In genomic region chr1:226872455-226872854, GRCh38 we compare ENCODE assay signal across 14 cellular contexts. TPM values are rescaled to one million over a fixed set of nuclear protein-coding genes. Genes with fewer than 3 reads are reported as not detected.
A peak's percentile ranks its signal among the peaks of the same experiment; 100 is the strongest.
DNase-seq lines count a peak whose midpoint lies in the region; ATAC-seq and TF ChIP-seq lines count a peak whose summit lies in the region.
"Had no signal": no experiment of that assay in that cellular context is flagged by ENCODE, and none has a peak within 500 bp of the region (broad histone marks: within the 10 kb centered on the region; RNA-seq: fewer than 3 reads in every experiment).

No MANE protein-coding gene starts in this region.

- DNase-seq in activated CD4-positive, alpha-beta memory T cell treated with anti-CD3 and anti-CD28 coated beads, Interleukin-2, amount 10 ng/mL, durations not matched to agents 7 days and 5 days, result peak; percentile 9
- no peak for DNase-seq in activated CD4-positive, alpha-beta memory T cell treated with anti-CD3 and anti-CD28 coated beads for 36 hours
- DNase-seq in hepatic stellate cell (ENCODE audit: low spot score) (peak; percentile 76), skeletal muscle cell (ENCODE audit: low read depth) (peak; percentile 41), NCI-H1417 treated with DMSO at 0.1 percent for 48 hours (lab: John Stamatoyannopoulos, UW) (no peak)
- DNase-seq: activated naive CD4-positive, alpha-beta T cell treated with anti-CD3 and anti-CD28 coated beads, Interleukin-2, amount 10 ng/mL, durations not matched to agents 7 days and 5 days; NCI-H1436; NCI-H510A treated with DMSO at 0.1 percent for 48 hours; tibial artery had no signal

- H3K27me3 Mint-ChIP-seq in activated CD4-positive, alpha-beta memory T cell treated with anti-CD3 and anti-CD28 coated beads, Interleukin-2, amount 10 ng/mL, durations not matched to agents 7 days and 5 days, result peaks cover 8% of the 10 kb centered on the region
- peaks cover 21% of the 10 kb centered on the region for H3K27me3 Mint-ChIP-seq in activated CD4-positive, alpha-beta memory T cell treated with anti-CD3 and anti-CD28 coated beads for 36 hours
- H3K27me3 Mint-ChIP-seq: central memory CD8-positive, alpha-beta T cell had no signal

- intact Hi-C loops in activated CD4-positive, alpha-beta memory T cell treated with anti-CD3 and anti-CD28 coated beads for 36 hours (cut with micrococcal nuclease), result no loop called here

- TF ChIP-seq CTCF in VCaP (conservative IDR thresholded peaks at IDR 0.05), result no peak

- POLR2A ChIA-PET in activated CD4-positive, alpha-beta memory T cell treated with anti-CD3 and anti-CD28 coated beads, Interleukin-2, amount 10 ng/mL, durations not matched to agents 7 days and 5 days (lab: Charles Lee), result interaction anchor here (3.9 kb wide), 1 partner anchor 11 kb away, joined by 31 read pairs; no protein-coding TSS in a partner anchor
- POLR2A ChIA-PET in activated CD4-positive, alpha-beta memory T cell treated with anti-CD3 and anti-CD28 coated beads for 36 hours (lab: Charles Lee), result interaction anchor here (2.0 kb wide), 1 partner anchor 10 kb away, joined by 6 read pairs; no protein-coding TSS in a partner anchor

- H3K4me3 Mint-ChIP-seq in activated CD4-positive, alpha-beta memory T cell treated with anti-CD3 and anti-CD28 coated beads, Interleukin-2, amount 10 ng/mL, durations not matched to agents 7 days and 5 days, result no peak overlapping the region
- H3K4me3 Mint-ChIP-seq in activated CD4-positive, alpha-beta memory T cell treated with anti-CD3 and anti-CD28 coated beads for 36 hours, result no peak overlapping the region

- peak overlapping the region; percentile 91 for H3K27ac ChIP-seq in VCaP
- H3K27ac ChIP-seq: lower lobe of right lung, tibial artery had no signal

- peaks cover 15% of the 10 kb centered on the region for H3K4me1 Mint-ChIP-seq in activated CD4-positive, alpha-beta memory T cell treated with anti-CD3 and anti-CD28 coated beads, Interleukin-2, amount 10 ng/mL, durations not matched to agents 7 days and 5 days
- peaks cover 12% of the 10 kb centered on the region for H3K4me1 Mint-ChIP-seq in activated CD4-positive, alpha-beta memory T cell treated with anti-CD3 and anti-CD28 coated beads for 36 hours (ENCODE audit: low read depth)

- no peak overlapping the region for H3K27ac Mint-ChIP-seq in activated CD4-positive, alpha-beta memory T cell treated with anti-CD3 and anti-CD28 coated beads, Interleukin-2, amount 10 ng/mL, durations not matched to agents 7 days and 5 days
- no peak overlapping the region for H3K27ac Mint-ChIP-seq in activated CD4-positive, alpha-beta memory T cell treated with anti-CD3 and anti-CD28 coated beads for 36 hours
- H3K27ac Mint-ChIP-seq: activated naive CD4-positive, alpha-beta T cell treated with anti-CD3 and anti-CD28 coated beads, Interleukin-2, amount 10 ng/mL, durations not matched to agents 7 days and 5 days had no signal

- CTCF ChIA-PET in activated CD4-positive, alpha-beta memory T cell treated with anti-CD3 and anti-CD28 coated beads, Interleukin-2, amount 10 ng/mL, durations not matched to agents 7 days and 5 days (lab: Charles Lee), result interaction anchor here (1.2 kb wide), 1 partner anchor 17 kb away, joined by 3 read pairs; no protein-coding TSS in a partner anchor
- CTCF ChIA-PET in activated CD4-positive, alpha-beta memory T cell treated with anti-CD3 and anti-CD28 coated beads for 36 hours (lab: Charles Lee), result no interaction called here

- ATAC-seq in HG03342 (IDR thresholded peaks at IDR 0.05; ENCODE audit: unreplicated experiment) (no peak), GM19035 (IDR thresholded peaks at IDR 0.05; ENCODE audit: unreplicated experiment) (no peak)
- ATAC-seq: lower lobe of right lung had no signal

- no peaks in the 10 kb centered on the region for H3K9me3 Mint-ChIP-seq in activated CD4-positive, alpha-beta memory T cell treated with anti-CD3 and anti-CD28 coated beads, Interleukin-2, amount 10 ng/mL, durations not matched to agents 7 days and 5 days
- no peaks in the 10 kb centered on the region for H3K9me3 Mint-ChIP-seq in activated CD4-positive, alpha-beta memory T cell treated with anti-CD3 and anti-CD28 coated beads for 36 hours
- H3K9me3 Mint-ChIP-seq: activated naive CD4-positive, alpha-beta T cell treated with anti-CD3 and anti-CD28 coated beads, Interleukin-2, amount 10 ng/mL, durations not matched to agents 7 days and 5 days; central memory CD8-positive, alpha-beta T cell had no signal

- no peak overlapping the region for H3K4me3 ChIP-seq in skeletal muscle cell (ENCODE audit: low read depth, low read length)

- no peaks in the 10 kb centered on the region for H3K36me3 Mint-ChIP-seq in activated CD4-positive, alpha-beta memory T cell treated with anti-CD3 and anti-CD28 coated beads, Interleukin-2, amount 10 ng/mL, durations not matched to agents 7 days and 5 days (ENCODE audit: low read depth)
- H3K36me3 Mint-ChIP-seq in activated CD4-positive, alpha-beta memory T cell treated with anti-CD3 and anti-CD28 coated beads for 36 hours, result no peaks in the 10 kb centered on the region
- H3K36me3 Mint-ChIP-seq: activated naive CD4-positive, alpha-beta T cell treated with anti-CD3 and anti-CD28 coated beads, Interleukin-2, amount 10 ng/mL, durations not matched to agents 7 days and 5 days had no signal

RNA-seq across cellular contexts. Expression of gene PSEN2, which starts 2.0 kb away (rescaled TPM):
- 1 to 10 TPM; 4.5 to 4.9 TPM for total RNA-seq in activated CD4-positive, alpha-beta memory T cell treated with anti-CD3 and anti-CD28 coated beads, Interleukin-2, amount 10 ng/mL, durations not matched to agents 7 days and 5 days
- total RNA-seq in activated CD4-positive, alpha-beta memory T cell treated with anti-CD3 and anti-CD28 coated beads for 36 hours, result 1 to 10 TPM; 4.5 to 5.3 TPM

Comparison
In these comparisons a context has a peak if more than half of its experiments do, and no peak if none do; other contexts are left out.
1. DNase-seq: peak in activated CD4-positive, alpha-beta memory T cell treated with anti-CD3 and anti-CD28 coated beads, Interleukin-2, amount 10 ng/mL, durations not matched to agents 7 days and 5 days (single experiment), hepatic stellate cell (single experiment) and skeletal muscle cell (single experiment); none in activated CD4-positive, alpha-beta memory T cell treated with anti-CD3 and anti-CD28 coated beads for 36 hours (single experiment) and NCI-H1417 treated with DMSO at 0.1 percent for 48 hours (single experiment).